ENCODE assay signal across 26 cellular contexts in the genomic region with DNA sequence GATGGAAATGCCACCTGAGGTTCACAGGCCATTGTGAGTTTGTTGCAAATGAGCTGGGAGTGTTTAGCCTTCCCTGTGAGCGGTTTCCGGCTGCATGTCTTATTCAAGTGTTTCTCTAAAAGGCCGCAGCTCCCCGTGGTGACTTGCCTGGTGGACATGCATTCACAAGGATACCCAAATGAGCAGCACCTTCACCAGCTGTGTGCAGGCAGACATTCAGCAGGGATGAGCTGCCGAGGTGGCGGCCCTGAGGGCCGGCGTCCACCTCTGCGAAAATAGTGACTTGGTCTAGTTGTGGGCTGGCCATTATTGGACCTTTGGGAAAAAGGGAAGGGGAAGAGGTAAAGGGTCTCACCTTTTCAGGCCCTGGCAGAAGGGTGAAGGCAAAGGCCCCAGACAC. TPM values are rescaled to one million over a fixed set of nuclear protein-coding genes. Genes with fewer than 3 reads are reported as not detected.
DNase-seq lines count a peak whose midpoint lies in the region; ATAC-seq lines count a peak whose summit lies in the region.
"Had no signal": no experiment of that assay in that cellular context is flagged by ENCODE, and none has a peak within 500 bp of the region (broad histone marks: within the 10 kb centered on the region; RNA-seq: fewer than 3 reads in every experiment).

No MANE protein-coding gene starts in this region.

- H3K27ac ChIP-seq in iPS-20b (ENCODE audit: low read length) (peak overlapping the region; percentile 3), neuronal stem cell (replicated peaks; ENCODE audit: low read length) (peak overlapping the region; percentile 25)
- H3K27ac ChIP-seq: C4-2B, heart right ventricle, SJSA1, spleen, vagina had no signal

- no peak overlapping the region for H2BK12ac ChIP-seq in neuronal stem cell (ENCODE audit: low read length)

- DNase-seq in H7 (peak; percentile 82), NT2/D1 (ENCODE audit: low read depth, low spot score) (peak; percentile 88), neuronal stem cell (ENCODE audit: low spot score) (no peak), T-helper 9 cell (no peak), SK-N-DZ (ENCODE audit: low spot score) (no peak)
- DNase-seq: activated CD8-positive, alpha-beta T cell treated with anti-CD3 and anti-CD28 coated beads, Interleukin-2, amount 10 ng/mL, durations not matched to agents 7 days and 5 days; activated T-cell treated with anti-CD3 and anti-CD28 coated beads for 4 hours; Calu3; HCEC 1CT; heart right ventricle; kidney; NCI-H2107; NCI-H526; spleen; stimulated activated CD4-positive, alpha-beta T cell treated with anti-CD3 and anti-CD28 coated beads, Interleukin-4, amount 100 ng/mL, for 1 hour; stimulated activated naive B cell treated with anti-CD40 and anti-IgM and Interleukin-4, amounts not matched to agents 10 μg/mL and 1 μg/mL and 100 μg/mL, for 72 hours had no signal

- no peak for ATAC-seq in HG02571 (IDR thresholded peaks at IDR 0.05; ENCODE audit: unreplicated experiment)
- ATAC-seq: activated CD8-positive, alpha-beta T cell treated with anti-CD3 and anti-CD28 coated beads, Interleukin-2, amount 10 ng/mL, durations not matched to agents 7 days and 5 days; body of pancreas; heart right ventricle; stimulated activated naive B cell treated with anti-CD40 and anti-IgM and Interleukin-4, amounts not matched to agents 10 μg/mL and 1 μg/mL and 100 μg/mL, for 72 hours had no signal

- no peak overlapping the region for H3K23ac ChIP-seq in neuronal stem cell (ENCODE audit: low read depth, low read length, poor library complexity)

- H2BK5ac ChIP-seq in neuronal stem cell (ENCODE audit: low read length), result no peak overlapping the region

- H2AFZ ChIP-seq in neuronal stem cell (ENCODE audit: low read length), result no peak overlapping the region

- no CpG with 5 or more reads among the region's 9 CpGs for WGBS in neuronal stem cell (ENCODE audit: extremely low coverage in 2 of 2, insufficient read length in 2 of 2, insufficient replicate concordance in 1 of 2), 2 donors

- H3K4me3 ChIP-seq in H7 (ENCODE audit: insufficient read depth, low read depth, low read length), result no peak overlapping the region
- H3K4me3 ChIP-seq in NT2/D1 (ENCODE audit: insufficient read length, low read depth), result no peak overlapping the region
- H3K4me3 ChIP-seq in iPS-20b (ENCODE audit: low read length), result peak overlapping the region; percentile 7; the same call in 1 of the 2 replicates
- no peak overlapping the region for H3K4me3 ChIP-seq in neuronal stem cell (ENCODE audit: low read length in 2 of 2)
- H3K4me3 ChIP-seq: body of pancreas, heart right ventricle, lung, SJSA1, spleen, vagina had no signal

- H3K4me2 ChIP-seq in neuronal stem cell (ENCODE audit: insufficient read depth, low read length, poor library complexity, severe bottlenecking), result no peak overlapping the region

- peak overlapping the region; percentile 68 for H3K18ac ChIP-seq in neuronal stem cell (ENCODE audit: low read length)

- no peak overlapping the region for H3K14ac ChIP-seq in neuronal stem cell (ENCODE audit: low read length)

- H2BK120ac ChIP-seq in neuronal stem cell (ENCODE audit: low read depth, low read length), result no peak overlapping the region

- H3K36me3 ChIP-seq in H7 (replicated peaks; ENCODE audit: control insufficient read depth, insufficient read depth, low read length) (no peaks in the 10 kb centered on the region), NT2/D1 (ENCODE audit: insufficient read depth, insufficient read length, low read length) (peaks cover 2% of the 10 kb centered on the region), iPS-20b (ENCODE audit: insufficient read depth, low read depth, low read length) (no peaks in the 10 kb centered on the region), neuronal stem cell (replicated peaks in 1 of 2; ENCODE audit: control insufficient read depth in 2 of 2, insufficient read depth in 2 of 2, low read length in 2 of 2) (peaks cover 0 to 76% of the 10 kb centered on the region in 2 donors)
- H3K36me3 ChIP-seq: heart right ventricle, SJSA1, spleen, vagina had no signal

- H4K91ac ChIP-seq in neuronal stem cell (ENCODE audit: low read depth, low read length, poor library complexity), result no peak overlapping the region

- H3K4ac ChIP-seq in neuronal stem cell (ENCODE audit: low read length), result no peak overlapping the region

- H2AK5ac ChIP-seq in neuronal stem cell (ENCODE audit: low read depth, low read length), result no peak overlapping the region

- H4K8ac ChIP-seq in neuronal stem cell (ENCODE audit: low read depth, low read length), result no peak overlapping the region

- H3K4me1 ChIP-seq in NT2/D1 (ENCODE audit: insufficient read depth, insufficient read length) (peaks cover 42% of the 10 kb centered on the region), iPS-20b (ENCODE audit: insufficient read depth, low read length) (peaks cover 76% of the 10 kb centered on the region), neuronal stem cell (ENCODE audit: control insufficient read depth in 2 of 2, insufficient read depth in 1 of 2, low read depth in 1 of 2, low read length in 2 of 2) (peaks cover 63 to 85% of the 10 kb centered on the region in 2 donors)
- H3K4me1 ChIP-seq: SJSA1 had no signal

- H3K79me1 ChIP-seq in neuronal stem cell (ENCODE audit: low read depth, low read length), result peaks cover 2% of the 10 kb centered on the region

- no peaks in the 10 kb centered on the region for H3K9me3 ChIP-seq in NT2/D1 (ENCODE audit: insufficient read depth, low read length)
- no peaks in the 10 kb centered on the region for H3K9me3 ChIP-seq in iPS-20b (ENCODE audit: insufficient read depth, low read depth, low read length)
- H3K9me3 ChIP-seq in neuronal stem cell (replicated peaks in 1 of 2; ENCODE audit: control insufficient read depth in 2 of 2, insufficient read depth in 1 of 2, low read depth in 1 of 2, low read length in 2 of 2), result no peaks in the 10 kb centered on the region
- H3K9me3 ChIP-seq: body of pancreas, heart right ventricle, SJSA1, spleen, vagina had no signal

- no peak overlapping the region for H2BK15ac ChIP-seq in neuronal stem cell (ENCODE audit: low read length)

- peak overlapping the region; percentile 62 for H3K9ac ChIP-seq in NT2/D1 (ENCODE audit: insufficient read length, low read depth)
- peak overlapping the region; percentile 29; the same call in 1 of the 2 replicates for H3K9ac ChIP-seq in iPS-20b (ENCODE audit: low read depth, low read length)
- H3K9ac ChIP-seq in neuronal stem cell (ENCODE audit: low read depth, low read length, poor library complexity), result no peak overlapping the region

- H3K27me3 ChIP-seq in H7 (ENCODE audit: control insufficient read depth, insufficient read depth, low read length) (no peaks in the 10 kb centered on the region), NT2/D1 (ENCODE audit: insufficient read depth, insufficient read length) (no peaks in the 10 kb centered on the region), iPS-20b (ENCODE audit: insufficient read depth, low read length) (peaks cover 22% of the 10 kb centered on the region; the same call in 1 of the 2 replicates), neuronal stem cell (ENCODE audit: control insufficient read depth in 3 of 3, insufficient read depth in 3 of 3, low read depth in 1 of 3, low read length in 3 of 3) (no peaks in the 10 kb centered on the region)
- H3K27me3 ChIP-seq: body of pancreas, heart right ventricle, spleen, vagina had no signal

RNA-seq across cellular contexts. Expression of gene SPSB4, which starts 23.4 kb away (rescaled TPM):
- total RNA-seq in H7 (2014; rRNA removed; shearing (Covaris generic)), result 35.1 and 35.6 TPM in 2 replicates
- 19.8 TPM for polyA plus RNA-seq in neuronal stem cell (2013, experiment 1 of 2)
- polyA plus RNA-seq in neuronal stem cell (2013, experiment 2 of 2), result 19.2 TPM
- polyA plus RNA-seq in SK-N-DZ (2014; cell fraction: cytosol; rRNA removed), result 45.1 and 52.1 TPM in 2 replicates
- polyA plus RNA-seq in SK-N-DZ (2014; cell fraction: nucleus; rRNA removed), result 26.7 and 31.5 TPM in 2 replicates
- total RNA-seq: activated CD8-positive, alpha-beta T cell treated with anti-CD3 and anti-CD28 coated beads, Interleukin-2, amount 10 ng/mL, durations not matched to agents 7 days and 5 days; Calu3; fibroblast of villous mesenchyme; T-helper 1 cell treated with Interleukin-12 subunit alpha and Interleukin-12 subunit beta and Interleukin-4 antibody, amounts not matched to agents 30 ng/mL and 1 ng/mL, for 36 hours had no signal
- polyA plus RNA-seq: IgD-negative memory B cell had no signal

Comparison
In these comparisons a context has a peak if more than half of its experiments do, and no peak if none do; other contexts are left out.
1. DNase-seq: peak in H7 (single experiment) and NT2/D1 (single experiment); none in neuronal stem cell (single experiment), T-helper 9 cell (single experiment) and SK-N-DZ (single experiment).